In the genomic region with DNA sequence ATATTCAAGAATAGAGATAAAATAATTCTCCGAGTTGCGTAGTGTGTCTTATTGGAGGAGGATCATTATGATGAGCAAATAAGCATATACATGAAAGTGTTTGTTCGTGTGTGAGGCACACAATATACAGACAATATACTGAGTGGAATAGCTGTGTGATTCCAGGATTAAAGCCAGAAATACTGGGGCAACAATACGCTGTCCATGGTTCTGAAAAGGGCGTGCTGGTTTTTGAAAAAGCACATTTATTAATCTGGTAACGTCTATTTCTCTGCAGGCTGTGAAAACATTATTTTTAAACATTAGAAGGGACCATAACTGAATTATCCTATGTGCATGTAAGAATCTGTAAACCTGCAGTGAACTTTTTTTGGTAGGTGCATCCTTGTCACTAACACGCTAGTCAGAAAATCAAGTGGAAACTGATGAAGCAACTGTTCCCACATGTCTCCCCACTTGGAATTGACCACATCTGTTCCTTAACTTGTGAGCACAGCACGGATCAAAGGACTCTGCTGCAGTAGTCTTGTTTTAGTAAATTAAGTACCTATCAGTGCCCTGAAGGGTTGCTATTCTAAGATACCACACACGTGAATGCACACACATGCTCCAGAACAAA, we compare ENCODE assay signal across 13 cellular contexts.
DNase-seq lines count a peak whose midpoint lies in the region; ATAC-seq and TF ChIP-seq lines count a peak whose summit lies in the region.
"Had no signal": no experiment of that assay in that cellular context is flagged by ENCODE, and none has a peak within 500 bp of the region (broad histone marks: within the 10 kb centered on the region; RNA-seq: fewer than 3 reads in every experiment).

No MANE protein-coding gene starts in this region.

- H3K4me1 ChIP-seq in body of pancreas = no peaks in the 10 kb centered on the region
- H3K4me1 ChIP-seq: Caco-2, heart left ventricle had no signal

- H3K4me3 ChIP-seq in MG63 = no peak overlapping the region
- no peak overlapping the region for H3K4me3 ChIP-seq in body of pancreas
- H3K4me3 ChIP-seq: heart left ventricle, skin epidermis had no signal

- intact Hi-C loops in body of pancreas (cut with DNase I) (no loop called here), left cardiac atrium (cut with DNase I) (no loop called here)

- no peak for TF ChIP-seq POLR2A in body of pancreas (IDR thresholded peaks at IDR 0.05)

- no peaks in the 10 kb centered on the region for H3K9me3 ChIP-seq in MG63
- no peaks in the 10 kb centered on the region for H3K9me3 ChIP-seq in body of pancreas
- H3K9me3 ChIP-seq: Caco-2, heart left ventricle had no signal

- WGBS in body of pancreas, 2 donors = 35 to 37% methylated on average over 9 of the region's 9 CpGs

- H3K36me3 ChIP-seq in MG63 (no peaks in the 10 kb centered on the region), body of pancreas (replicated peaks in 1 of 2; ENCODE audit: insufficient read depth in 1 of 2, low read depth in 2 of 2) (no peaks in the 10 kb centered on the region)
- H3K36me3 ChIP-seq: heart left ventricle had no signal

- H3K27ac ChIP-seq in body of pancreas = no peak overlapping the region
- H3K27ac ChIP-seq: heart left ventricle, KMS-11, skin epidermis had no signal

- H3K27me3 ChIP-seq in MG63 (no peaks in the 10 kb centered on the region), body of pancreas (no peaks in the 10 kb centered on the region)
- H3K27me3 ChIP-seq: heart left ventricle had no signal

- ATAC-seq in body of pancreas = no peak
- ATAC-seq in left cardiac atrium = no peak
- ATAC-seq in HG03095 (IDR thresholded peaks at IDR 0.05; ENCODE audit: unreplicated experiment) = no peak
- ATAC-seq: heart left ventricle had no signal

- TF ChIP-seq CTCF in body of pancreas (IDR thresholded peaks at IDR 0.05) = no peak

- DNase-seq in EL (peak; percentile 36), MG63 (peak; percentile 5), body of pancreas (peak; percentile 6 to 44 (median 20)), medulla oblongata (ENCODE audit: extremely low spot score) (peak; percentile 51), left cardiac atrium (no peak), NCI-H2029 treated with DMSO at 0.1 percent for 48 hours (lab: John Stamatoyannopoulos, UW) (no peak), DMS 273 (lab: John Stamatoyannopoulos, UW; ENCODE audit: unreplicated experiment) (no peak)
- DNase-seq: NCI-H526 treated with DMSO at 0.1 percent for 48 hours had no signal

Comparison
In these comparisons a context has a peak if more than half of its experiments do, and no peak if none do; other contexts are left out.
1. DNase-seq: peak in EL (single experiment), MG63 (single experiment), body of pancreas (4 of 4) and medulla oblongata (single experiment); none in left cardiac atrium (single experiment), NCI-H2029 treated with DMSO at 0.1 percent for 48 hours (single experiment) and DMS 273 (single experiment).